ENCODE assay signal across 1 cellular context in genomic region chr2:9326975-9327374, GRCh38.
TF ChIP-seq lines count a peak whose summit lies in the region.

No MANE protein-coding gene starts in this region.

TF ChIP-seq in HepG2, 621 proteins besides CTCF, POLR2A, EP300 and RAD21 (continued from another document):
- peak; percentile 60; the same call in 1 of the 2 replicates for TF ChIP-seq ZNF281 (CRISPR knock-in tag; IDR thresholded peaks at IDR 0.05; ENCODE audit: borderline replicate concordance)
- peak; percentile 62; the same call in 1 of the 2 replicates for TF ChIP-seq NFE2 (CRISPR knock-in tag; IDR thresholded peaks at IDR 0.05)
- no peak for TF ChIP-seq ZNF558 (CRISPR knock-in tag; IDR thresholded peaks at IDR 0.05; ENCODE audit: borderline replicate concordance)
- TF ChIP-seq TFAP4 (IDR thresholded peaks at IDR 0.05; ENCODE audit: borderline replicate concordance, low read depth): peak; percentile 91
- TF ChIP-seq NFE2L2 (IDR thresholded peaks at IDR 0.05; ENCODE audit: low read length): peak; percentile 50; the same call in 1 of the 2 replicates
- no peak for TF ChIP-seq IRF9 (CRISPR knock-in tag; IDR thresholded peaks at IDR 0.05; ENCODE audit: borderline replicate concordance)
